11 cellular contexts compared by ENCODE assay signal in the genomic region with DNA sequence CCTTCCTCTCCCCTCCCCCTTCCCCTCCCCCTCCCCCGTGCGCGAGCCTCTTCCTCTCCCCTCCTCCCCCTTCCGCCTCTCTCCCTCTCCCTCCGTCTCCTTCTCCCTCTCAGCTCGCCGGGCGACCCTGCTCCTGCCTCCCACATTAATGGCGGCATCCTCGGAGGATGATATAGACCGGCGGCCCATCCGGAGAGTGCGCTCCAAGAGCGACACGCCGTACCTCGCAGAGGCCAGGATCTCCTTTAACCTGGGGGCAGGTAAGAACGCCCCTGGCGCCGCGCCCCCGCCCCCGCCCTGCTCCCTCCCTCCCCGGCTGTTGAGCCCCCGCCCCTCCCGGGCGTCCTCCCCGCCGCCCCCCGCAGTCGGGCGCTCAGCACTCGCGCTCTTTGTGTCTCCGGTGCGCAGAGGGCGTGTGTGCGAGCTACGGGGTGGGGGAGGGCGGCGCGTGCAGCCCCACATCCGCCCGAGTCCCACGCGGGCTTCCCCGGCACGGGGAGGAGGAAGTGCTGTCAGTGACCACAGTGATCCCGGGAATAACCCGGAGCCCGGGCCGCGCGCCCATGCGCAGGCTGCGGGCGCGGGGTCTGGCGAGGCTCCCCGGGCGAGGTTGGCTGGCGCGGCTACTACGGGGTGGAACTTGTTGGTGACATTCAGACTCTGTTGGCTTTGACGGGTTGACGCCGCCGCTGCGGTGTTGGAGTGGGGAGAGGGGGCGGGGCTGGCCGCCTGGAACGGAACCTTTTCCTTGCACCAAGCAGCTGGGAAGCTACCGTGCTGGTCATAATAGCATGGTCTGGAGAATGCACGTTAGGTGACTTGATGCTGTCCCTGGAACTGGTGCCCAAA. TPM values are rescaled to one million over a fixed set of nuclear protein-coding genes. Genes with fewer than 3 reads are reported as not detected.
A peak's percentile ranks its signal among the peaks of the same experiment; 100 is the strongest.
DNase-seq lines count a peak whose midpoint lies in the region; ATAC-seq and TF ChIP-seq lines count a peak whose summit lies in the region.
"Had no signal": no experiment of that assay in that cellular context is flagged by ENCODE, and none has a peak within 500 bp of the region (broad histone marks: within the 10 kb centered on the region; RNA-seq: fewer than 3 reads in every experiment).

No MANE protein-coding gene starts in this region.

- ATAC-seq in right cardiac atrium (no peak), lower lobe of right lung (no peak), HG03045 (IDR thresholded peaks at IDR 0.05; ENCODE audit: unreplicated experiment) (no peak)
- ATAC-seq: naive thymus-derived CD4-positive, alpha-beta T cell; T-helper 17 cell had no signal

- peaks cover 4% of the 10 kb centered on the region for H3K27me3 ChIP-seq in right cardiac atrium (ENCODE audit: control insufficient read depth, insufficient read depth)
- H3K27me3 ChIP-seq in skeletal muscle satellite cell (ENCODE audit: control insufficient read depth, insufficient read depth, low read length), result peaks cover 16% of the 10 kb centered on the region
- peaks cover 51% of the 10 kb centered on the region for H3K27me3 ChIP-seq in lower lobe of right lung (ENCODE audit: low read depth)
- H3K27me3 ChIP-seq in tibial nerve, result peaks cover 0 to 39% of the 10 kb centered on the region in 2 donors

- intact Hi-C loops in right cardiac atrium (cut with DNase I) (no loop called here), lower lobe of right lung (cut with DNase I) (no loop called here)

- no peak for TF ChIP-seq POLR2A in tibial nerve (IDR thresholded peaks at IDR 0.05)

- H3K27ac ChIP-seq in right cardiac atrium (ENCODE audit: low read length), result no peak overlapping the region
- H3K27ac ChIP-seq in lower lobe of right lung, result no peak overlapping the region
- H3K27ac ChIP-seq in tibial nerve, result no peak overlapping the region

- H3K4me2 ChIP-seq in skeletal muscle satellite cell (ENCODE audit: low read length), result peak overlapping the region; percentile 56

- peak overlapping the region; percentile 39 for H3K4me3 ChIP-seq in right cardiac atrium (ENCODE audit: low read length)
- no peak overlapping the region for H3K4me3 ChIP-seq in skeletal muscle satellite cell (ENCODE audit: low read length)
- H3K4me3 ChIP-seq in lower lobe of right lung, result no peak overlapping the region
- peak overlapping the region in 1 of 4 donors; percentile 34 for H3K4me3 ChIP-seq in tibial nerve

- TF ChIP-seq CTCF in lower lobe of right lung (IDR thresholded peaks at IDR 0.05) (no peak), tibial nerve (IDR thresholded peaks at IDR 0.05) (no peak)

- H3K4me1 ChIP-seq in right cardiac atrium (ENCODE audit: control insufficient read depth, insufficient read depth, low read length), result no peaks in the 10 kb centered on the region
- H3K4me1 ChIP-seq in skeletal muscle satellite cell (ENCODE audit: control insufficient read depth, insufficient read depth, low read length), result no peaks in the 10 kb centered on the region
- H3K4me1 ChIP-seq in lower lobe of right lung, result no peaks in the 10 kb centered on the region
- H3K4me1 ChIP-seq in tibial nerve, result peaks cover 0 to 16% (median 5%) of the 10 kb centered on the region in 4 donors

- H3K9me3 ChIP-seq in right cardiac atrium (ENCODE audit: control insufficient read depth, low read length), result no peaks in the 10 kb centered on the region
- H3K9me3 ChIP-seq in skeletal muscle satellite cell (replicated peaks; ENCODE audit: low read length), result no peaks in the 10 kb centered on the region
- no peaks in the 10 kb centered on the region for H3K9me3 ChIP-seq in lower lobe of right lung
- peaks cover 0 to 5% (median 0%) of the 10 kb centered on the region in 4 donors for H3K9me3 ChIP-seq in tibial nerve

- 2% methylated on average over 75 of the region's 75 CpGs for WGBS in right cardiac atrium
- 3% methylated on average over 32 to 46 of the region's 75 CpGs for WGBS in tibial nerve, 2 donors

- DNase-seq in NCI-H345 (lab: John Stamatoyannopoulos, UW), result peak; percentile 43
- DNase-seq in NCI-H345 treated with DMSO at 0.1 percent for 48 hours (lab: John Stamatoyannopoulos, UW; ENCODE audit: unreplicated experiment), result no peak
- DNase-seq in NCI-H446 treated with DMSO at 0.1 percent for 48 hours (lab: John Stamatoyannopoulos, UW), result peak; percentile 15
- peak; percentile 10 to 42 (median 39) for DNase-seq in right cardiac atrium
- no peak for DNase-seq in lower lobe of right lung
- no peak for DNase-seq in tibial nerve (ENCODE audit: low spot score in 2 of 2)
- DNase-seq: activated naive CD4-positive, alpha-beta T cell treated with Interleukin-2 at 50 U/mL for 16 hours; naive thymus-derived CD4-positive, alpha-beta T cell; T-helper 17 cell had no signal

- no peak for TF ChIP-seq EP300 in tibial nerve (IDR thresholded peaks at IDR 0.05)

- H3K9ac ChIP-seq in skeletal muscle satellite cell (ENCODE audit: low read depth, low read length), result no peak overlapping the region

- H3K36me3 ChIP-seq in skeletal muscle satellite cell (ENCODE audit: insufficient read depth, low read length), result no peaks in the 10 kb centered on the region
- no peaks in the 10 kb centered on the region for H3K36me3 ChIP-seq in lower lobe of right lung
- no peaks in the 10 kb centered on the region for H3K36me3 ChIP-seq in tibial nerve

RNA-seq across cellular contexts. Expression of a gene that starts 33.2 kb away (rescaled TPM):
- total RNA-seq in right cardiac atrium, result 10 to 100 TPM; 24.8 to 29.4 (median 26.4) TPM
- polyA plus RNA-seq in right cardiac atrium, result 7.3 TPM
- total RNA-seq in skeletal muscle satellite cell (2012; rRNA removed), result under 0.01 and 1.0 TPM in 2 replicates
- 91.0 TPM for total RNA-seq in lower lobe of right lung
- 1 to 10 TPM; 1.5 to 2.7 (median 1.6) TPM for total RNA-seq in tibial nerve

Comparison
In these comparisons a context has a peak if more than half of its experiments do, and no peak if none do; other contexts are left out.
1. DNase-seq: peak in NCI-H345 (single experiment), NCI-H446 treated with DMSO at 0.1 percent for 48 hours (single experiment) and right cardiac atrium (3 of 3); none in NCI-H345 treated with DMSO at 0.1 percent for 48 hours (single experiment), lower lobe of right lung (single experiment) and tibial nerve (0 of 2).
2. RNA of a gene that starts 33.2 kb away (total RNA-seq): 91.0 TPM in lower lobe of right lung (single experiment) and 24.8 to 29.4 TPM in right cardiac atrium; 1.5 to 2.7 TPM in tibial nerve; every median in the first group is over 4 times any median in the second.